Comparison of ENCODE assay signal across 8 cellular contexts in the genomic region with DNA sequence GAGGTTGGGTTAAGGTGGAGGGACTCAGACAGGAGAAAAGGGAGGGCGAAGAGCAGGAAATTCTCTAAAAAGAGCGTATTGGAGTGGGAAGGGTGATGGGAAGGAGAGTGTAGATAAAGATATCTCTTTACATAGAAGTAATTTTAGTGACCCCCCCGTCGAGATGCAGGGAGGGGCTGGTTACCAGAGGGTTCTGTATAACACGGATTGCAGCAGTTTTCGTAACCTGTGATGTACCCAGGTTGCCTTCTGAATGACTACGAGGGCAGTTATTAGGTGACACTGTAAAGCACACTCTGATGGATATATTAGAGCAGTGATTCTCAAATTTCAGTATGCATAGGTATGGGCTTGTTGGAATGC. TPM values are rescaled to one million over a fixed set of nuclear protein-coding genes. Genes with fewer than 3 reads are reported as not detected.
DNase-seq lines count a peak whose midpoint lies in the region; ATAC-seq and TF ChIP-seq lines count a peak whose summit lies in the region.

No MANE protein-coding gene starts in this region.

- H3K9me3 Mint-ChIP-seq in CD4-positive, CD25-positive, alpha-beta regulatory T cell, result peaks cover 0 to 1% (median 0%) of the 10 kb centered on the region in 7 donors
- H3K9me3 Mint-ChIP-seq in neural crest cell, result no peaks in the 10 kb centered on the region

- no peak for TF ChIP-seq CTCF in dorsolateral prefrontal cortex (IDR thresholded peaks at IDR 0.05 in 54 of 56, conservative IDR thresholded peaks at IDR 0.05 in 2 of 56; ENCODE audit: low read depth in 1 of 56, partially characterized antibody in 56 of 56)
- TF ChIP-seq CTCF in neural crest cell (conservative IDR thresholded peaks at IDR 0.05), result no peak

- no peaks in the 10 kb centered on the region for H3K36me3 Mint-ChIP-seq in CD4-positive, CD25-positive, alpha-beta regulatory T cell
- H3K36me3 Mint-ChIP-seq in neural crest cell (ENCODE audit: low read depth), result no peaks in the 10 kb centered on the region

- no peaks in the 10 kb centered on the region for H3K27me3 Mint-ChIP-seq in CD4-positive, CD25-positive, alpha-beta regulatory T cell
- no peaks in the 10 kb centered on the region for H3K27me3 Mint-ChIP-seq in neural crest cell (ENCODE audit: low read depth)

- H3K4me1 Mint-ChIP-seq in CD4-positive, CD25-positive, alpha-beta regulatory T cell, result peaks cover 0 to 17% (median 15%) of the 10 kb centered on the region in 4 donors
- H3K4me1 Mint-ChIP-seq in neural crest cell, result peaks cover 22% of the 10 kb centered on the region

- no peaks in the 10 kb centered on the region for H3K9me3 ChIP-seq in CD4-positive, CD25-positive, alpha-beta regulatory T cell (ENCODE audit: control insufficient read depth in 2 of 2, low read length in 2 of 2)
- H3K9me3 ChIP-seq in KOPT-K1 (ENCODE audit: insufficient read depth, low read length, poor library complexity, severe bottlenecking), result no peaks in the 10 kb centered on the region

- no peaks in the 10 kb centered on the region for H3K36me3 ChIP-seq in CD4-positive, CD25-positive, alpha-beta regulatory T cell (ENCODE audit: control insufficient read depth, insufficient read depth, low read length)
- no peaks in the 10 kb centered on the region for H3K36me3 ChIP-seq in KOPT-K1 (ENCODE audit: insufficient read depth, low read length)

- no peaks in the 10 kb centered on the region for H3K27me3 ChIP-seq in CD4-positive, CD25-positive, alpha-beta regulatory T cell (ENCODE audit: control insufficient read depth, insufficient read depth, low read length)
- no peaks in the 10 kb centered on the region for H3K27me3 ChIP-seq in dorsolateral prefrontal cortex

- H3K27ac Mint-ChIP-seq in CD4-positive, CD25-positive, alpha-beta regulatory T cell, result peak overlapping the region; percentile 89 to 95 (median 92)
- peak overlapping the region; percentile 89 for H3K27ac Mint-ChIP-seq in neural crest cell (ENCODE audit: unreplicated experiment)

- intact Hi-C loops in dorsolateral prefrontal cortex (cut with DNase I), result loop anchor here in 1 of 2 donors (5.0 to 10.0 kb wide), 5 partner anchors 67 to 1120 kb away; partner anchors contain the start of genes COQ6, FAM161B, PNMA1 and PTGR2

- no peak for ATAC-seq in CD4-positive, CD25-positive, alpha-beta regulatory T cell (ENCODE audit: low read depth in 2 of 2)

- peak overlapping the region; percentile 91 for H3K4me3 ChIP-seq in CD4-positive, CD25-positive, alpha-beta regulatory T cell (ENCODE audit: low read depth, low read length)
- H3K4me3 ChIP-seq in dorsolateral prefrontal cortex, result peak overlapping the region; percentile 65 to 100 (median 87)

- no peak for DNase-seq in CD4-positive, CD25-positive, alpha-beta regulatory T cell
- DNase-seq in dorsolateral prefrontal cortex (no peak), neural crest cell (ENCODE audit: low read depth, low spot score) (no peak), COR-L47 (lab: John Stamatoyannopoulos, UW) (no peak), DMS79 treated with DMSO at 0.1 percent for 48 hours (lab: John Stamatoyannopoulos, UW) (no peak), NCI-H2171 treated with DMSO at 0.1 percent for 48 hours (lab: John Stamatoyannopoulos, UW) (no peak), NCI-H526 (lab: John Stamatoyannopoulos, UW) (no peak)

- peaks cover 15% of the 10 kb centered on the region for H3K4me1 ChIP-seq in CD4-positive, CD25-positive, alpha-beta regulatory T cell (ENCODE audit: control insufficient read depth, insufficient read depth, low read length, poor library complexity, severe bottlenecking)

- peak overlapping the region; percentile 86 to 97 (median 96) for H3K4me3 Mint-ChIP-seq in CD4-positive, CD25-positive, alpha-beta regulatory T cell
- peak overlapping the region; percentile 93 for H3K4me3 Mint-ChIP-seq in neural crest cell

- H3K27ac ChIP-seq in CD4-positive, CD25-positive, alpha-beta regulatory T cell (ENCODE audit: insufficient read depth, low read length, poor library complexity, severe bottlenecking), result peak overlapping the region; percentile 64
- peak overlapping the region; percentile 66 for H3K27ac ChIP-seq in KOPT-K1 (ENCODE audit: low read depth, low read length, poor library complexity, severe bottlenecking)
- peak overlapping the region in 48 of 59 donors; percentile 44 to 94 (median 88) for H3K27ac ChIP-seq in dorsolateral prefrontal cortex

RNA-seq across cellular contexts. Expression of gene DNAL1, which starts 0.4 kb away (rescaled TPM):
- 3.4 TPM for total RNA-seq in CD4-positive, CD25-positive, alpha-beta regulatory T cell
- 1 to 10 TPM; 3.4 to 5.0 (median 4.1) TPM for polyA plus RNA-seq in CD4-positive, CD25-positive, alpha-beta regulatory T cell
- total RNA-seq in dorsolateral prefrontal cortex (10 to 100 TPM; 17.3 to 60.9 (median 39.3) TPM), neural crest cell (18.1 and 20.1 TPM in 2 replicates)

RNA-seq across cellular contexts. Expression of gene ACOT6, which starts 32.9 kb away (rescaled TPM):
- not detected for total RNA-seq in CD4-positive, CD25-positive, alpha-beta regulatory T cell
- polyA plus RNA-seq in CD4-positive, CD25-positive, alpha-beta regulatory T cell, result under 1 TPM in 1 of 4 donors, not detected in 3; 0.16 TPM
- 1 to 10 TPM in 5 of 120 experiments, under 1 TPM in 42, not detected in 73; 0.27 to 1.3 (median 0.59) TPM for total RNA-seq in dorsolateral prefrontal cortex
- not detected in 2 replicates for total RNA-seq in neural crest cell

RNA-seq across cellular contexts. Expression of gene ACOT4, which starts 53.6 kb away (rescaled TPM):
- 1.1 TPM for total RNA-seq in CD4-positive, CD25-positive, alpha-beta regulatory T cell
- polyA plus RNA-seq in CD4-positive, CD25-positive, alpha-beta regulatory T cell, result 1 to 10 TPM; 2.6 to 6.7 (median 3.9) TPM
- total RNA-seq in dorsolateral prefrontal cortex (1 to 10 TPM in 113 of 120 experiments, under 1 TPM in 7; 0.35 to 6.2 (median 2.4) TPM), neural crest cell (0.98 TPM in 2 replicates)
